In genomic region chr3:33057320-33058298, GRCh38 we compare ENCODE assay signal across 16 cellular contexts. TPM values are rescaled to one million over a fixed set of nuclear protein-coding genes. Genes with fewer than 3 reads are reported as not detected.
DNase-seq lines count a peak whose midpoint lies in the region; ATAC-seq and TF ChIP-seq lines count a peak whose summit lies in the region.
"Had no signal": no experiment of that assay in that cellular context is flagged by ENCODE, and none has a peak within 500 bp of the region (broad histone marks: within the 10 kb centered on the region; RNA-seq: fewer than 3 reads in every experiment).

No MANE protein-coding gene starts in this region.

- peaks cover 49% of the 10 kb centered on the region for H3K36me3 Mint-ChIP-seq in CD4-positive, CD25-positive, alpha-beta regulatory T cell

- no peak for DNase-seq in CD4-positive, CD25-positive, alpha-beta regulatory T cell
- DNase-seq in astrocyte of the cerebellum (ENCODE audit: low read depth) = peak; percentile 38
- DNase-seq in NCI-H2107 treated with DMSO at 0.1 percent for 48 hours (lab: John Stamatoyannopoulos, UW; ENCODE audit: unreplicated experiment) = no peak
- DNase-seq in NCI-H2227 (lab: John Stamatoyannopoulos, UW; ENCODE audit: unreplicated experiment) = no peak
- DNase-seq in DMS53 treated with DMSO at 0.1 percent for 48 hours (lab: John Stamatoyannopoulos, UW; ENCODE audit: unreplicated experiment) = no peak
- DNase-seq: activated T-cell treated with anti-CD3 and anti-CD28 coated beads, Interleukin-2, amount 50 U/mL, for 48 hours; effector CD4-positive, alpha-beta T cell; foreskin fibroblast; OCI-M1; stimulated activated CD4-positive, alpha-beta T cell treated with anti-CD3 and anti-CD28 coated beads, Interleukin-2, amount 100 ng/mL, for 24 hours; WERI-Rb-1 had no signal

- peak overlapping the region; percentile 70 to 94 (median 75) for H3K4me3 Mint-ChIP-seq in CD4-positive, CD25-positive, alpha-beta regulatory T cell

- no peaks in the 10 kb centered on the region for H3K9me3 ChIP-seq in CD4-positive, CD25-positive, alpha-beta regulatory T cell (ENCODE audit: control insufficient read depth in 2 of 2, low read length in 2 of 2)
- H3K9me3 ChIP-seq: ascending aorta had no signal

- in situ Hi-C loops in astrocyte of the cerebellum (cut with HindIII; ENCODE audit: low sequenced_read_pairs) = no loop called here

- peaks cover 3% of the 10 kb centered on the region for H3K27me3 Mint-ChIP-seq in CD4-positive, CD25-positive, alpha-beta regulatory T cell

- no peak for ATAC-seq in CD4-positive, CD25-positive, alpha-beta regulatory T cell (ENCODE audit: low read depth in 2 of 2)
- ATAC-seq in GM18909 (IDR thresholded peaks at IDR 0.05; ENCODE audit: poor library complexity, unreplicated experiment) (peak; percentile 39), HG03039 (IDR thresholded peaks at IDR 0.05; ENCODE audit: unreplicated experiment) (peak; percentile 43), GM19397 (IDR thresholded peaks at IDR 0.05; ENCODE audit: unreplicated experiment) (no peak)

- H3K27me3 ChIP-seq in CD4-positive, CD25-positive, alpha-beta regulatory T cell (ENCODE audit: control insufficient read depth, insufficient read depth, low read length) = no peaks in the 10 kb centered on the region
- H3K27me3 ChIP-seq: ascending aorta had no signal

- TF ChIP-seq CTCF in astrocyte of the cerebellum (IDR thresholded peaks at IDR 0.05; ENCODE audit: low read depth, low read length, missing control alignments) = no peak

- peaks cover 35 to 93% (median 76%) of the 10 kb centered on the region in 4 donors for H3K4me1 Mint-ChIP-seq in CD4-positive, CD25-positive, alpha-beta regulatory T cell

- H3K27ac Mint-ChIP-seq in CD4-positive, CD25-positive, alpha-beta regulatory T cell = peak overlapping the region; percentile 72 to 94 (median 92)

- H3K36me3 ChIP-seq in CD4-positive, CD25-positive, alpha-beta regulatory T cell (ENCODE audit: control insufficient read depth, insufficient read depth, low read length) = peaks cover 8% of the 10 kb centered on the region

- H3K9me3 Mint-ChIP-seq in CD4-positive, CD25-positive, alpha-beta regulatory T cell = no peaks in the 10 kb centered on the region

- peaks cover 100% of the 10 kb centered on the region for H3K4me1 ChIP-seq in CD4-positive, CD25-positive, alpha-beta regulatory T cell (ENCODE audit: control insufficient read depth, insufficient read depth, low read length, poor library complexity, severe bottlenecking)

- peak overlapping the region; percentile 77 for H3K4me3 ChIP-seq in CD4-positive, CD25-positive, alpha-beta regulatory T cell (ENCODE audit: low read depth, low read length)
- no peak overlapping the region for H3K4me3 ChIP-seq in astrocyte of the cerebellum (ENCODE audit: low read depth, low read length)
- H3K4me3 ChIP-seq: ascending aorta, SK-N-MC had no signal

- H3K27ac ChIP-seq in CD4-positive, CD25-positive, alpha-beta regulatory T cell (ENCODE audit: insufficient read depth, low read length, poor library complexity, severe bottlenecking) = peak overlapping the region; percentile 84
- H3K27ac ChIP-seq: ascending aorta, SK-N-MC, WERI-Rb-1 had no signal

RNA-seq across cellular contexts. Expression of gene GLB1, which starts 39.3 kb away (rescaled TPM):
- total RNA-seq in CD4-positive, CD25-positive, alpha-beta regulatory T cell = 42.2 TPM
- 10 to 100 TPM; 52.7 to 73.2 (median 63.8) TPM for polyA plus RNA-seq in CD4-positive, CD25-positive, alpha-beta regulatory T cell

RNA-seq across cellular contexts. Expression of gene TMPPE, which starts 39.3 kb away (rescaled TPM):
- total RNA-seq in CD4-positive, CD25-positive, alpha-beta regulatory T cell = 11.3 TPM
- polyA plus RNA-seq in CD4-positive, CD25-positive, alpha-beta regulatory T cell = 1 to 10 TPM in 3 of 4 donors, under 1 TPM in 1; 0.99 to 2.0 (median 1.9) TPM

RNA-seq across cellular contexts. Expression of gene CRTAP, which starts 56.2 kb away (rescaled TPM):
- total RNA-seq in CD4-positive, CD25-positive, alpha-beta regulatory T cell = 44.0 TPM
- 100 to 1,000 TPM in 2 of 4 donors, 10 to 100 TPM in 2; 91.0 to 112 (median 98.8) TPM for polyA plus RNA-seq in CD4-positive, CD25-positive, alpha-beta regulatory T cell

Comparison
In these comparisons a context has a peak if more than half of its experiments do, and no peak if none do; other contexts are left out.
1. ATAC-seq: peak in GM18909 (single experiment) and HG03039 (single experiment); none in CD4-positive, CD25-positive, alpha-beta regulatory T cell (0 of 2) and GM19397 (single experiment).